Comparison of ENCODE assay signal across 19 cellular contexts in the genomic region with DNA sequence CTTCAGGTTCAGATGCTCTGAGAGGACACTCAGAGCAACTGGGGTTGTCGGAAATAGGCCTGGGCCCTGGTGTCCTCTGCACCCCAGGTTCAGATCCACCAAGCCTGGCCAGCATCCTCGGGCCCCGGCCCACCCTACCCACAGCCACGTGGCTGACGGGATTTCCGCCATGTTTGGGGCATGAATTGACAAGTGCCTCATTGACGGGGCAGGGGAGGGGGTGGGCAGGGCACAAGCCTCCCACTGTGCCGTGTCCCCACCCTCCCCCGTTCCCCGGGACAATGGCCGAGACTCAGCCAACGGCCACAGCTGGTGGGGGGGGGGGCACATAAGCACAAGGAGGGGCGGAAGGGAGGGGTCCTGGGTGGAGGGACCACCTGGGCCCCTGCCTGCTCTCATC.
"Had no signal": no experiment of that assay in that cellular context is flagged by ENCODE, and none has a peak within 500 bp of the region (broad histone marks: within the 10 kb centered on the region; RNA-seq: fewer than 3 reads in every experiment).

No MANE protein-coding gene starts in this region.

- H3K27ac Mint-ChIP-seq: activated CD4-positive, alpha-beta T cell treated with anti-CD3 and anti-CD28 coated beads for 36 hours; activated CD8-positive, alpha-beta T cell treated with anti-CD3 and anti-CD28 coated beads for 36 hours; activated naive CD8-positive, alpha-beta T cell; T-helper 17 cell had no signal

- ATAC-seq: activated CD4-positive, alpha-beta T cell treated with anti-CD3 and anti-CD28 coated beads for 36 hours; activated CD8-positive, alpha-beta T cell treated with anti-CD3 and anti-CD28 coated beads for 36 hours; activated T-cell treated with anti-CD3 and anti-CD28 coated beads, Interleukin-2, amount 50 U/mL, for 4 hours; pancreas; SK-N-SH treated with all-trans-retinoic acid at 6 μM for 48 hours; stimulated activated effector memory CD8-positive, alpha-beta T cell treated with anti-CD3 and anti-CD28 coated beads, Interleukin-12 subunit alpha, Interleukin-12 subunit beta, amount 100 ng/mL, for 72 hours; T-helper 17 cell had no signal

- H3K9me3 Mint-ChIP-seq: activated CD8-positive, alpha-beta T cell treated with anti-CD3 and anti-CD28 coated beads for 36 hours; activated T-cell treated with anti-CD3 and anti-CD28 coated beads, Interleukin-2, amount 50 U/mL, for 4 hours; neural crest cell; stimulated activated effector memory CD8-positive, alpha-beta T cell treated with anti-CD3 and anti-CD28 coated beads, Interleukin-12 subunit alpha, Interleukin-12 subunit beta, amount 100 ng/mL, for 72 hours had no signal

- FAIRE-seq: kidney, pancreas had no signal

- H3K36me3 Mint-ChIP-seq: activated naive CD8-positive, alpha-beta T cell; stimulated activated effector memory CD8-positive, alpha-beta T cell treated with anti-CD3 and anti-CD28 coated beads, Interleukin-12 subunit alpha, Interleukin-12 subunit beta, amount 100 ng/mL, for 72 hours had no signal

- H3K36me3 ChIP-seq: pancreas, transverse colon had no signal

- DNase-seq: activated CD4-positive, alpha-beta T cell treated with anti-CD3 and anti-CD28 coated beads for 36 hours; activated CD8-positive, alpha-beta T cell treated with anti-CD3 and anti-CD28 coated beads for 36 hours; activated effector memory CD4-positive, alpha-beta T cell treated with anti-CD3 and anti-CD28 coated beads, Interleukin-2, amount 50 U/mL, for 16 hours; activated T-cell treated with anti-CD3 and anti-CD28 coated beads, Interleukin-2, amount 50 U/mL, for 4 hours; amniotic stem cell; dermis blood vessel endothelial cell; foreskin melanocyte; kidney; pancreas; retina; stimulated activated CD4-positive, alpha-beta T cell treated with anti-CD3 and anti-CD28 coated beads, Interleukin-12 subunit alpha, Interleukin-12 subunit beta, amount 100 ng/mL, for 4 hours; stimulated activated CD4-positive, alpha-beta T cell treated with anti-CD3 and anti-CD28 coated beads, Interleukin-2, amount 100 ng/mL, for 24 hours; T-helper 17 cell; transverse colon had no signal

- H3K27ac ChIP-seq: epithelial cell of prostate, pancreas, transverse colon had no signal

- H3K4me3 Mint-ChIP-seq: activated CD4-positive, alpha-beta T cell treated with anti-CD3 and anti-CD28 coated beads for 36 hours; activated CD8-positive, alpha-beta T cell treated with anti-CD3 and anti-CD28 coated beads for 36 hours; activated naive CD8-positive, alpha-beta T cell; activated T-cell treated with anti-CD3 and anti-CD28 coated beads, Interleukin-2, amount 50 U/mL, for 4 hours; neural crest cell; stimulated activated effector memory CD8-positive, alpha-beta T cell treated with anti-CD3 and anti-CD28 coated beads, Interleukin-12 subunit alpha, Interleukin-12 subunit beta, amount 100 ng/mL, for 72 hours; T-helper 17 cell had no signal

- H3K27me3 Mint-ChIP-seq: activated CD4-positive, alpha-beta T cell treated with anti-CD3 and anti-CD28 coated beads for 36 hours; activated CD8-positive, alpha-beta T cell treated with anti-CD3 and anti-CD28 coated beads for 36 hours; activated naive CD8-positive, alpha-beta T cell; T-helper 17 cell had no signal

- H3K9me3 ChIP-seq: pancreas, transverse colon had no signal

- H3K4me3 ChIP-seq: pancreas, transverse colon had no signal

- H3K27me3 ChIP-seq: pancreas, transverse colon had no signal
